In the genomic region with DNA sequence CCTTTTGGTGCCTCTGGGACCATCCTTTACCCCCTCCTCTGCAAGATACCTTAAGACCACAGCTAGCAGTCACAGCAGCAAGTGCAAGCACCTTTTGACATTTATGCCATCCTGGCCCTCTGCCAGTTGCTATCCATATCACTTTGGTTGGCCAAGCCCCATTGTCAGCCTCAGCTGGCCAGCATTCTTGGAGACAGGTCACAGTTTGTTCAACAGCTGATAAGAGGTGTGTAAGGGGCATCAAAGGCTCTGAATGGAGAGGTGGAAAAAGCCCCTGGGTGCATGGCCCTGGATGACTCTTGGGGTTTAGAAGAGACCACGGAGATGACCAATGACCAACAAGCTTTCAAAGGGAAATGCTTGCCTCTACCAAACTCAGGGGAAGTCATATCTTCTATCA, we compare ENCODE assay signal across 27 cellular contexts.
"Had no signal": no experiment of that assay in that cellular context is flagged by ENCODE, and none has a peak within 500 bp of the region (broad histone marks: within the 10 kb centered on the region; RNA-seq: fewer than 3 reads in every experiment).

No MANE protein-coding gene starts in this region.

- H3K27ac Mint-ChIP-seq: activated B cell treated with CpG ODN at 0.5 μM for 24 hours; activated CD4-positive, alpha-beta memory T cell treated with anti-CD3 and anti-CD28 coated beads for 36 hours; activated CD4-positive, alpha-beta T cell treated with anti-CD3 and anti-CD28 coated beads, Interleukin-2, amount 10 ng/mL, durations not matched to agents 7 days and 5 days; activated naive CD4-positive, alpha-beta T cell treated with anti-CD3 and anti-CD28 coated beads, Interleukin-2, amount 50 U/mL, for 72 hours; activated naive CD8-positive, alpha-beta T cell treated with anti-CD3 and anti-CD28 coated beads, Interleukin-2, amount 50 U/mL, for 24 hours; T-cell had no signal

- ATAC-seq: activated naive CD4-positive, alpha-beta T cell treated with anti-CD3 and anti-CD28 coated beads, Interleukin-2, amount 50 U/mL, for 72 hours; activated naive CD8-positive, alpha-beta T cell treated with anti-CD3 and anti-CD28 coated beads, Interleukin-2, amount 50 U/mL, for 24 hours; activated T-cell treated with anti-CD3 and anti-CD28 coated beads, Interleukin-2, amount 50 U/mL, for 4 hours; T-cell had no signal

- H3K27me3 Mint-ChIP-seq: brain had no signal

- H3K4me1 Mint-ChIP-seq: activated B cell treated with CpG ODN at 0.5 μM for 24 hours; activated naive CD8-positive, alpha-beta T cell treated with anti-CD3 and anti-CD28 coated beads, Interleukin-2, amount 50 U/mL, for 24 hours; brain had no signal

- H3K36me3 Mint-ChIP-seq: activated CD4-positive, alpha-beta memory T cell treated with anti-CD3 and anti-CD28 coated beads for 36 hours; activated naive CD4-positive, alpha-beta T cell treated with anti-CD3 and anti-CD28 coated beads, Interleukin-2, amount 50 U/mL, for 72 hours; brain; T-cell had no signal

- H3K9me3 Mint-ChIP-seq: activated B cell treated with CpG ODN at 0.5 μM for 24 hours; activated CD4-positive, alpha-beta memory T cell treated with anti-CD3 and anti-CD28 coated beads for 36 hours; activated CD4-positive, alpha-beta T cell treated with anti-CD3 and anti-CD28 coated beads, Interleukin-2, amount 10 ng/mL, durations not matched to agents 7 days and 5 days; activated naive CD4-positive, alpha-beta T cell treated with anti-CD3 and anti-CD28 coated beads, Interleukin-2, amount 50 U/mL, for 72 hours; activated naive CD8-positive, alpha-beta T cell treated with anti-CD3 and anti-CD28 coated beads, Interleukin-2, amount 50 U/mL, for 24 hours; activated T-cell treated with anti-CD3 and anti-CD28 coated beads, Interleukin-2, amount 50 U/mL, for 4 hours; T-cell had no signal

- DNase-seq: activated B cell treated with CpG ODN at 0.5 μM for 24 hours; activated CD4-positive, alpha-beta memory T cell treated with anti-CD3 and anti-CD28 coated beads for 36 hours; activated CD4-positive, alpha-beta T cell treated with anti-CD3 and anti-CD28 coated beads for 1 hour; activated CD4-positive, alpha-beta T cell treated with anti-CD3 and anti-CD28 coated beads, Interleukin-2, amount 10 ng/mL, durations not matched to agents 7 days and 5 days; activated CD8-positive, alpha-beta memory T cell treated with anti-CD3 and anti-CD28 coated beads for 24 hours; activated effector memory CD4-positive, alpha-beta T cell treated with anti-CD3 and anti-CD28 coated beads, Interleukin-2, amount 50 U/mL, for 16 hours; activated naive CD4-positive, alpha-beta T cell treated with Interleukin-2 at 50 U/mL for 16 hours; activated naive CD8-positive, alpha-beta T cell treated with anti-CD3 and anti-CD28 coated beads, Interleukin-2, amount 50 U/mL, for 24 hours; activated T-cell treated with anti-CD3 and anti-CD28 coated beads, Interleukin-2, amount 50 U/mL, for 4 hours; amniotic stem cell; Kasumi-1; KBM-7; NCI-H1105 treated with DMSO at 0.1 percent for 48 hours; NCI-H1436 treated with DMSO at 0.1 percent for 48 hours; NCI-H187; NCI-H2081; NCI-H2171; NCI-H2227 treated with DMSO at 0.1 percent for 48 hours; NCI-H446 treated with DMSO at 0.1 percent for 48 hours; NCI-H524 treated with DMSO at 0.1 percent for 48 hours; NCI-H748 treated with DMSO at 0.1 percent for 48 hours; SIG-M5; T-cell; T-helper 2 cell; T1000 had no signal

- H3K4me3 Mint-ChIP-seq: activated B cell treated with CpG ODN at 0.5 μM for 24 hours; activated CD4-positive, alpha-beta memory T cell treated with anti-CD3 and anti-CD28 coated beads for 36 hours; activated CD4-positive, alpha-beta T cell treated with anti-CD3 and anti-CD28 coated beads, Interleukin-2, amount 10 ng/mL, durations not matched to agents 7 days and 5 days; activated naive CD8-positive, alpha-beta T cell treated with anti-CD3 and anti-CD28 coated beads, Interleukin-2, amount 50 U/mL, for 24 hours; activated T-cell treated with anti-CD3 and anti-CD28 coated beads, Interleukin-2, amount 50 U/mL, for 4 hours; brain; T-cell had no signal
